8 cellular contexts compared by ENCODE assay signal in genomic region chr19:19821366-19822147, GRCh38. TPM values are rescaled to one million over a fixed set of nuclear protein-coding genes. Genes with fewer than 3 reads are reported as not detected.
A peak's percentile ranks its signal among the peaks of the same experiment; 100 is the strongest.
DNase-seq lines count a peak whose midpoint lies in the region; ATAC-seq and TF ChIP-seq lines count a peak whose summit lies in the region.

Gene ZNF506 (minus strand): TSS chr19:19821750. CDS start chr19:19821603, 147 bp downstream.

- H3K9me2 ChIP-seq in DOHH2 (replicated peaks; ENCODE audit: control insufficient read depth, low read length), result no peaks in the 10 kb centered on the region
- no peaks in the 10 kb centered on the region for H3K9me2 ChIP-seq in GM23248 (ENCODE audit: insufficient read depth)
- no peaks in the 10 kb centered on the region for H3K9me2 ChIP-seq in MM.1S (replicated peaks; ENCODE audit: insufficient read depth, low read length)

- H3K4me2 ChIP-seq in DOHH2 (ENCODE audit: low read length) (peak within 1 kb of the TSS; percentile 92), GM23248 (ENCODE audit: unreplicated experiment) (peak within 1 kb of the TSS; percentile 74), MM.1S (ENCODE audit: low read depth, low read length) (no peak within 1 kb of the TSS), osteoblast (ENCODE audit: insufficient read depth, low read length) (peak within 1 kb of the TSS; percentile 87)

- TF ChIP-seq POLR2A in testis (IDR thresholded peaks at IDR 0.05), result peak; percentile 26

- peaks cover 15% of the 10 kb centered on the region for H3K4me1 Mint-ChIP-seq in activated naive CD8-positive, alpha-beta T cell treated with anti-CD3 and anti-CD28 coated beads, Interleukin-2, amount 10 ng/mL, durations not matched to agents 7 days and 5 days
- peaks cover 5% of the 10 kb centered on the region for H3K4me1 Mint-ChIP-seq in glutamatergic neuron (ENCODE audit: low read depth, unreplicated experiment)

- peak within 1 kb of the TSS; percentile 98 for H3K4me3 Mint-ChIP-seq in activated naive CD8-positive, alpha-beta T cell treated with anti-CD3 and anti-CD28 coated beads, Interleukin-2, amount 10 ng/mL, durations not matched to agents 7 days and 5 days
- peak within 1 kb of the TSS; percentile 99 for H3K4me3 Mint-ChIP-seq in glutamatergic neuron (ENCODE audit: unreplicated experiment)

- WGBS in GM23248 (ENCODE audit: low coverage in 1 of 2, low lambda C conversion rate in 2 of 2, missing lambda C conversion rate in 2 of 2), 2 experiments, result 1 to 2% methylated on average over 35 of the region's 35 CpGs
- WGBS in testis, 2 donors, result 0 to 1% methylated on average over 32 to 35 of the region's 35 CpGs

- H3F3A ChIP-seq in DOHH2 (ENCODE audit: control insufficient read depth, insufficient read depth) (no peaks in the 10 kb centered on the region), GM23248 (ENCODE audit: insufficient read depth) (peaks cover 4% of the 10 kb centered on the region; the same call in 1 of the 2 replicates), MM.1S (ENCODE audit: insufficient read depth, low read length) (no peaks in the 10 kb centered on the region)

- DNase-seq in GM23248 (peak; percentile 100), MM.1S (peak; percentile 81), SKM-1 (lab: John Stamatoyannopoulos, UW; ENCODE audit: unreplicated experiment) (peak; percentile 96), glutamatergic neuron (peak; percentile 97), osteoblast (ENCODE audit: insufficient read length, low spot score, missing footprints) (peak; percentile 94), testis (peak; percentile 100)
- peak; percentile 91 for DNase-seq in activated naive CD8-positive, alpha-beta T cell treated with anti-CD3 and anti-CD28 coated beads, Interleukin-2, amount 10 ng/mL, durations not matched to agents 7 days and 5 days

- H2AFZ ChIP-seq in GM23248 (peak within 1 kb of the TSS; percentile 95), MM.1S (ENCODE audit: low read length) (peak within 1 kb of the TSS; percentile 30), osteoblast (ENCODE audit: low read length) (peak within 1 kb of the TSS; percentile 100)

- TF ChIP-seq CTCF in DOHH2 (IDR thresholded peaks at IDR 0.05; ENCODE audit: low read depth, low read length, poor library complexity, severe bottlenecking) (no peak), MM.1S (IDR thresholded peaks at IDR 0.05; ENCODE audit: low read length) (no peak), glutamatergic neuron (IDR thresholded peaks at IDR 0.05; ENCODE audit: partially characterized antibody, unreplicated experiment) (no peak), osteoblast (IDR thresholded peaks at IDR 0.05; ENCODE audit: extremely low read depth, low read depth, low read length) (no peak), testis (IDR thresholded peaks at IDR 0.05) (no peak)

- peak; percentile 95 for ATAC-seq in activated naive CD8-positive, alpha-beta T cell treated with anti-CD3 and anti-CD28 coated beads, Interleukin-2, amount 10 ng/mL, durations not matched to agents 7 days and 5 days (ENCODE audit: low read depth)

- H3K36me3 ChIP-seq in DOHH2 (ENCODE audit: control insufficient read depth, low read length) (peaks cover 35% of the 10 kb centered on the region), GM23248 (ENCODE audit: low read depth) (peaks cover 6% of the 10 kb centered on the region; the same call in 1 of the 2 replicates), MM.1S (replicated peaks; ENCODE audit: insufficient read depth, low read length) (no peaks in the 10 kb centered on the region), osteoblast (ENCODE audit: insufficient read depth, low read length) (peaks cover 11% of the 10 kb centered on the region), testis (ENCODE audit: low read depth, missing control alignments) (no peaks in the 10 kb centered on the region)

- H3K9ac ChIP-seq in GM23248 (peak within 1 kb of the TSS; percentile 91), MM.1S (ENCODE audit: low read length) (peak within 1 kb of the TSS; percentile 14; the same call in 1 of the 2 replicates)

- POLR2A ChIA-PET in activated naive CD8-positive, alpha-beta T cell treated with anti-CD3 and anti-CD28 coated beads, Interleukin-2, amount 10 ng/mL, durations not matched to agents 7 days and 5 days (lab: Charles Lee), result interaction anchor here (0.5 to 4.1 kb wide), 32 partner anchors 9 to 840 kb away, joined by 3 to 87 read pairs (median 4); partner anchors contain the start of genes ATP13A1, ZNF101, ZNF14 and ZNF253

- H3K27me3 Mint-ChIP-seq in activated naive CD8-positive, alpha-beta T cell treated with anti-CD3 and anti-CD28 coated beads, Interleukin-2, amount 10 ng/mL, durations not matched to agents 7 days and 5 days, result no peaks in the 10 kb centered on the region
- peaks cover 9% of the 10 kb centered on the region for H3K27me3 Mint-ChIP-seq in glutamatergic neuron (ENCODE audit: unreplicated experiment)

- H3K27me3 ChIP-seq in DOHH2 (ENCODE audit: control insufficient read depth, low read length), result no peaks in the 10 kb centered on the region
- H3K27me3 ChIP-seq in GM23248 (replicated peaks; ENCODE audit: insufficient read depth), result no peaks in the 10 kb centered on the region
- no peaks in the 10 kb centered on the region for H3K27me3 ChIP-seq in MM.1S (replicated peaks; ENCODE audit: insufficient read depth, low read length)
- no peaks in the 10 kb centered on the region for H3K27me3 ChIP-seq in osteoblast (ENCODE audit: insufficient read depth, low read length)
- H3K27me3 ChIP-seq in testis, result no peaks in the 10 kb centered on the region

- H3K4me1 ChIP-seq in DOHH2 (ENCODE audit: control insufficient read depth, low read length) (peaks cover 19% of the 10 kb centered on the region), GM23248 (ENCODE audit: insufficient read depth) (no peaks in the 10 kb centered on the region), MM.1S (ENCODE audit: low read length) (0 out of 2 replicates have a peak, but pooled peaks cover 8% of the 10 kb centered on the region), osteoblast (ENCODE audit: insufficient read depth, low read length) (peaks cover 6% of the 10 kb centered on the region), testis (no peaks in the 10 kb centered on the region)

- peaks cover 54% of the 10 kb centered on the region for H3K9me3 ChIP-seq in DOHH2 (ENCODE audit: control insufficient read depth, insufficient read depth, low read length)
- no peaks in the 10 kb centered on the region for H3K9me3 ChIP-seq in GM23248 (ENCODE audit: low read depth)
- H3K9me3 ChIP-seq in MM.1S (replicated peaks; ENCODE audit: insufficient read depth, low read length), result 0 out of 2 replicates have a peak, but pooled peaks cover 3% of the 10 kb centered on the region
- H3K9me3 ChIP-seq in osteoblast (ENCODE audit: low read depth, low read length), result no peaks in the 10 kb centered on the region
- H3K9me3 ChIP-seq in testis, result no peaks in the 10 kb centered on the region

- in situ Hi-C loops in GM23248 (cut with MboI), result no loop called here

- H3K4me3 ChIP-seq in DOHH2 (ENCODE audit: low read length), result peak within 1 kb of the TSS; percentile 76
- peak within 1 kb of the TSS; percentile 86 for H3K4me3 ChIP-seq in GM23248
- peak within 1 kb of the TSS; percentile 49 for H3K4me3 ChIP-seq in MM.1S (ENCODE audit: low read length)
- peak within 1 kb of the TSS; percentile 99 for H3K4me3 ChIP-seq in osteoblast (ENCODE audit: insufficient read depth, low read length)
- H3K4me3 ChIP-seq in testis, result peak within 1 kb of the TSS; percentile 82 to 91

- H4K20me1 ChIP-seq in DOHH2 (ENCODE audit: control insufficient read depth, insufficient read depth, low read depth, low read length) (no peaks in the 10 kb centered on the region), GM23248 (ENCODE audit: insufficient read depth) (no peaks in the 10 kb centered on the region), MM.1S (ENCODE audit: insufficient read depth, low read length) (no peaks in the 10 kb centered on the region), osteoblast (ENCODE audit: insufficient read depth, low read length) (peaks cover 2% of the 10 kb centered on the region)

- H3K27ac ChIP-seq in DOHH2 (ENCODE audit: low read depth, low read length) (peak within 1 kb of the TSS; percentile 62), GM23248 (peak within 1 kb of the TSS; percentile 92), MM.1S (ENCODE audit: low read length) (peak within 1 kb of the TSS; percentile 40; the same call in 1 of the 2 replicates), osteoblast (ENCODE audit: low read depth, low read length) (peak within 1 kb of the TSS; percentile 99), testis (peak within 1 kb of the TSS; percentile 93 to 96)

- H3K79me2 ChIP-seq in DOHH2 (ENCODE audit: control insufficient read depth, low read length) (peaks cover 48% of the 10 kb centered on the region), GM23248 (ENCODE audit: insufficient read depth) (peaks cover 47% of the 10 kb centered on the region), MM.1S (ENCODE audit: low read length) (no peaks in the 10 kb centered on the region), osteoblast (ENCODE audit: insufficient read depth, low read length) (peaks cover 42% of the 10 kb centered on the region)

- H3K27ac Mint-ChIP-seq in activated naive CD8-positive, alpha-beta T cell treated with anti-CD3 and anti-CD28 coated beads, Interleukin-2, amount 10 ng/mL, durations not matched to agents 7 days and 5 days, result peak within 1 kb of the TSS; percentile 99
- H3K27ac Mint-ChIP-seq in glutamatergic neuron (ENCODE audit: unreplicated experiment), result peak within 1 kb of the TSS; percentile 99

- intact Hi-C loops in testis (cut with DNase I; ENCODE audit: low total_unique reads), result no loop called here

- H3K9me3 Mint-ChIP-seq in activated naive CD8-positive, alpha-beta T cell treated with anti-CD3 and anti-CD28 coated beads, Interleukin-2, amount 10 ng/mL, durations not matched to agents 7 days and 5 days, result peaks cover 31% of the 10 kb centered on the region
- peaks cover 18% of the 10 kb centered on the region for H3K9me3 Mint-ChIP-seq in glutamatergic neuron (ENCODE audit: unreplicated experiment)

- H3K36me3 Mint-ChIP-seq in activated naive CD8-positive, alpha-beta T cell treated with anti-CD3 and anti-CD28 coated beads, Interleukin-2, amount 10 ng/mL, durations not matched to agents 7 days and 5 days, result peaks cover 52% of the 10 kb centered on the region
- peaks cover 19% of the 10 kb centered on the region for H3K36me3 Mint-ChIP-seq in glutamatergic neuron (ENCODE audit: unreplicated experiment)

RNA-seq across cellular contexts. Expression of gene ZNF506, which starts in this region (rescaled TPM):
- total RNA-seq in GM23248 (2014; rRNA removed; shearing (Covaris generic)), result 11.8 and 20.0 TPM in 2 replicates
- polyA plus RNA-seq in GM23248 (2016; fragmentation: Nextera tagmentation; extraction: Ambion mirVana) (13.2 and 13.3 TPM in 2 replicates), testis (ENCODE audit: insufficient read depth, low read depth, low replicate concordance) (12.5 TPM)
- 10 to 100 TPM; 39.4 to 41.5 TPM for total RNA-seq in activated naive CD8-positive, alpha-beta T cell treated with anti-CD3 and anti-CD28 coated beads, Interleukin-2, amount 10 ng/mL, durations not matched to agents 7 days and 5 days
- total RNA-seq in glutamatergic neuron (ENCODE audit: unreplicated experiment) (39.0 TPM), osteoblast (14.8 and 18.9 TPM in 2 replicates), testis (10 to 100 TPM; 28.9 to 39.4 TPM)

Comparison
In these comparisons a context has a peak if more than half of its experiments do, and no peak if none do; other contexts are left out.
1. Peak in every context shown above with its lines: DNase-seq, ATAC-seq, H3K4me3 ChIP-seq and H3K27ac ChIP-seq.
2. H3K27ac ChIP-seq: peak in every context shown above with its lines; median percentile 99 in osteoblast; 94 in testis; 92 in GM23248; 62 in DOHH2; 40 in MM.1S.
3. H3K4me3 ChIP-seq: peak in every context shown above with its lines; median percentile 99 in osteoblast; 86 in testis; 86 in GM23248; 76 in DOHH2; 49 in MM.1S.
4. H2AFZ ChIP-seq: peak in every context shown above with its lines; median percentile 100 in osteoblast; 95 in GM23248; 30 in MM.1S.